ENCODE assay signal across 20 cellular contexts in genomic region chr9:110971705-110972104, GRCh38.
DNase-seq lines count a peak whose midpoint lies in the region; ATAC-seq, FAIRE-seq and TF ChIP-seq lines count a peak whose summit lies in the region.
"Had no signal": no experiment of that assay in that cellular context is flagged by ENCODE, and none has a peak within 500 bp of the region (broad histone marks: within the 10 kb centered on the region; RNA-seq: fewer than 3 reads in every experiment).

No MANE protein-coding gene starts in this region.

- H4K91ac ChIP-seq in H1 (replicated peaks; ENCODE audit: insufficient read length, low read length): no peak overlapping the region

- POLR2A ChIA-PET in H1 (lab: Charles Lee; ENCODE audit: partially characterized antibody): no interaction called here
- POLR2A ChIA-PET in activated CD8-positive, alpha-beta T cell treated with anti-CD3 and anti-CD28 coated beads for 36 hours (lab: Charles Lee): interaction anchor here (0.7 kb wide), 1 partner anchor 221 kb away, joined by 3 read pairs; no protein-coding TSS in a partner anchor

- TF ChIP-seq POLR2A in Peyer's patch (IDR thresholded peaks at IDR 0.05) (no peak), H1 (IDR thresholded peaks at IDR 0.05; ENCODE audit: control extremely low read depth in 1 of 2, low read depth in 2 of 2, low read length in 2 of 2) (no peak), breast epithelium (IDR thresholded peaks at IDR 0.05) (no peak)

- H3K14ac ChIP-seq in H1 (ENCODE audit: insufficient read length): no peak overlapping the region

- H3K27me3 Mint-ChIP-seq in neural progenitor cell (ENCODE audit: insufficient read depth, low read depth): no peaks in the 10 kb centered on the region
- no peaks in the 10 kb centered on the region for H3K27me3 Mint-ChIP-seq in activated CD8-positive, alpha-beta T cell treated with anti-CD3 and anti-CD28 coated beads for 36 hours
- H3K27me3 Mint-ChIP-seq: CD4-positive, alpha-beta T cell had no signal

- H3K56ac ChIP-seq in H1 (replicated peaks; ENCODE audit: insufficient read length, low read depth, low read length): no peak overlapping the region

- no peak overlapping the region for H2AK5ac ChIP-seq in H1 (ENCODE audit: low read depth, low read length)

- no peak overlapping the region for H2BK15ac ChIP-seq in H1 (ENCODE audit: low read length)

- peaks cover 0 to 27% (median 0%) of the 10 kb centered on the region in 4 donors for H3K4me1 ChIP-seq in Peyer's patch
- H3K4me1 ChIP-seq in H1 (replicated peaks in 1 of 4; ENCODE audit: control insufficient read depth in 3 of 4, insufficient read depth in 4 of 4, low read length in 3 of 4): peaks cover 0 to 2% (median under 1%) of the 10 kb centered on the region in 4 experiments; a peak in 2 of 7 replicates
- H3K4me1 ChIP-seq in neural progenitor cell: no peaks in the 10 kb centered on the region
- no peaks in the 10 kb centered on the region for H3K4me1 ChIP-seq in breast epithelium

- H3K27ac Mint-ChIP-seq in neural progenitor cell: peak overlapping the region; percentile 27
- H3K27ac Mint-ChIP-seq in activated CD8-positive, alpha-beta T cell treated with anti-CD3 and anti-CD28 coated beads for 36 hours: no peak overlapping the region
- H3K27ac Mint-ChIP-seq: CD4-positive, alpha-beta T cell; GM23338 had no signal

- no peak overlapping the region for H3K4me3 Mint-ChIP-seq in neural progenitor cell
- H3K4me3 Mint-ChIP-seq in activated CD8-positive, alpha-beta T cell treated with anti-CD3 and anti-CD28 coated beads for 36 hours: no peak overlapping the region
- H3K4me3 Mint-ChIP-seq: CD4-positive, alpha-beta T cell; GM23338 had no signal

- no peak for ATAC-seq in activated CD8-positive, alpha-beta T cell treated with anti-CD3 and anti-CD28 coated beads for 36 hours
- no peak for ATAC-seq in HG03460 (IDR thresholded peaks at IDR 0.05; ENCODE audit: unreplicated experiment)
- ATAC-seq: GM23338, K562 had no signal

- H3K27me3 ChIP-seq in Peyer's patch (no peaks in the 10 kb centered on the region), H1 (replicated peaks in 1 of 4; ENCODE audit: control insufficient read depth in 3 of 4, extremely low read depth in 1 of 4, insufficient read depth in 3 of 4, low read length in 3 of 4) (no peaks in the 10 kb centered on the region), neural progenitor cell (no peaks in the 10 kb centered on the region), breast epithelium (no peaks in the 10 kb centered on the region)
- H3K27me3 ChIP-seq: BE2C, SJCRH30 had no signal

- no peaks in the 10 kb centered on the region; the same call in 1 of the 2 replicates for H3K23me2 ChIP-seq in H1 (ENCODE audit: low read depth, low read length)

- no peak overlapping the region for H2BK12ac ChIP-seq in H1 (ENCODE audit: low read depth, low read length)

- H3K9me3 Mint-ChIP-seq in neural progenitor cell: no peaks in the 10 kb centered on the region
- no peaks in the 10 kb centered on the region for H3K9me3 Mint-ChIP-seq in activated CD8-positive, alpha-beta T cell treated with anti-CD3 and anti-CD28 coated beads for 36 hours
- H3K9me3 Mint-ChIP-seq: CD4-positive, alpha-beta T cell; GM23338 had no signal

- H4K8ac ChIP-seq in H1 (ENCODE audit: extremely low read depth, insufficient read depth, low read length): no peak overlapping the region

- no peak for DNase-seq in Peyer's patch
- DNase-seq in H1 (ENCODE audit: low read depth in 1 of 2, low spot score in 2 of 2): no peak
- no peak for DNase-seq in neural progenitor cell (ENCODE audit: low spot score)
- no peak for DNase-seq in breast epithelium (ENCODE audit: low spot score in 2 of 2)
- DNase-seq in urothelium cell line (ENCODE audit: low spot score): no peak
- DNase-seq in activated CD8-positive, alpha-beta T cell treated with anti-CD3 and anti-CD28 coated beads for 36 hours: no peak
- DNase-seq: BE2C; CD4-positive, alpha-beta T cell; GF-D8; NCI-H187; NCI-H226; NCI-H526; NK-92 treated with Interleukin-12 subunit alpha and Interleukin-12 subunit beta, amount 100 ng/mL, for 24 hours; RPMI8226; SJCRH30 had no signal

- H2BK20ac ChIP-seq in H1 (ENCODE audit: low read length): 0 out of 2 replicates have a peak overlapping the region, but pooled peaks have one; percentile 11

- no peak overlapping the region for H3K4ac ChIP-seq in H1 (replicated peaks; ENCODE audit: insufficient read length, low read depth, low read length)

- no peak overlapping the region for H3K18ac ChIP-seq in H1 (ENCODE audit: extremely low read depth, low read length)

- FAIRE-seq in H1 (lab: Jason Lieb, UNC) (no peak), urothelium cell line (lab: Jason Lieb, UNC) (no peak)
- FAIRE-seq: GM12891, GM18507, K562 had no signal

- H3K23ac ChIP-seq in H1 (ENCODE audit: insufficient read length): no peak overlapping the region

- H4K5ac ChIP-seq in H1 (ENCODE audit: insufficient read length, low read depth, low read length): no peak overlapping the region

- H3K9ac ChIP-seq in H1 (replicated peaks in 1 of 4; ENCODE audit: extremely low read depth in 1 of 4, low read depth in 3 of 4, low read length in 3 of 4) (no peak overlapping the region), neural progenitor cell (no peak overlapping the region)

- H2AFZ ChIP-seq in H1 (ENCODE audit: low read length): no peak overlapping the region; the same call in 1 of the 2 replicates
- no peak overlapping the region for H2AFZ ChIP-seq in neural progenitor cell (replicated peaks)
- H2AFZ ChIP-seq: GM23338 had no signal

- no peaks in the 10 kb centered on the region for H3K79me1 ChIP-seq in H1 (ENCODE audit: low read depth, low read length)

- CTCF ChIA-PET in H1 (lab: Charles Lee; ENCODE audit: partially characterized antibody): no interaction called here
- CTCF ChIA-PET in activated CD8-positive, alpha-beta T cell treated with anti-CD3 and anti-CD28 coated beads for 36 hours (lab: Charles Lee): no interaction called here

- H3F3A ChIP-seq in neural progenitor cell (ENCODE audit: low read depth): no peaks in the 10 kb centered on the region

- H2BK5ac ChIP-seq in H1 (ENCODE audit: low read depth, low read length): no peak overlapping the region

- H3K4me3 ChIP-seq in Peyer's patch (no peak overlapping the region), H1 (ENCODE audit: extremely low read depth in 1 of 4, insufficient read depth in 2 of 4, low read depth in 3 of 4, low read length in 4 of 4) (no peak overlapping the region), neural progenitor cell (no peak overlapping the region), breast epithelium (no peak overlapping the region)
- H3K4me3 ChIP-seq: GM23338, K562, SJCRH30 had no signal

- no peak for TF ChIP-seq EP300 in H1 (IDR thresholded peaks at IDR 0.05; ENCODE audit: borderline replicate concordance in 1 of 2, low read depth in 2 of 2, low read length in 2 of 2)

- no peak for TF ChIP-seq CTCF in Peyer's patch (IDR thresholded peaks at IDR 0.05)
- TF ChIP-seq CTCF in H1 (IDR thresholded peaks at IDR 0.05; ENCODE audit: control extremely low read depth in 1 of 3, insufficient read depth in 1 of 3, low read depth in 1 of 3, low read length in 3 of 3): no peak
- TF ChIP-seq CTCF in neural progenitor cell (IDR thresholded peaks at IDR 0.05): no peak
- no peak for TF ChIP-seq CTCF in breast epithelium (IDR thresholded peaks at IDR 0.05)
- no peak for TF ChIP-seq CTCF in activated CD8-positive, alpha-beta T cell treated with anti-CD3 and anti-CD28 coated beads for 36 hours (IDR thresholded peaks at IDR 0.05)

- H3K79me2 ChIP-seq in H1 (ENCODE audit: control insufficient read depth in 1 of 2, insufficient read depth in 2 of 2, low read length in 2 of 2): no peaks in the 10 kb centered on the region
- peaks cover 31% of the 10 kb centered on the region for H3K79me2 ChIP-seq in neural progenitor cell (ENCODE audit: low read depth)

- H3K27ac ChIP-seq in Peyer's patch (peak overlapping the region in 3 of 4 donors; percentile 24 to 66 (median 49)), H1 (ENCODE audit: low read depth, low read length) (no peak overlapping the region), neural progenitor cell (no peak overlapping the region), breast epithelium (no peak overlapping the region)
- H3K27ac ChIP-seq: SJCRH30 had no signal

- H2BK120ac ChIP-seq in H1 (replicated peaks; ENCODE audit: low read depth, low read length): no peak overlapping the region

- H4K20me1 ChIP-seq in H1 (replicated peaks in 1 of 2; ENCODE audit: control insufficient read depth in 1 of 2, insufficient read depth in 2 of 2, low read length in 2 of 2) (no peaks in the 10 kb centered on the region), neural progenitor cell (ENCODE audit: low read depth) (peaks cover 20% of the 10 kb centered on the region)

- intact Hi-C loops in breast epithelium (cut with DNase I; ENCODE audit: low total_unique reads): no loop called here
- intact Hi-C loops in activated CD8-positive, alpha-beta T cell treated with anti-CD3 and anti-CD28 coated beads for 36 hours (cut with micrococcal nuclease): no loop called here

- peaks cover 7% of the 10 kb centered on the region for H3K4me1 Mint-ChIP-seq in neural progenitor cell
- H3K4me1 Mint-ChIP-seq in activated CD8-positive, alpha-beta T cell treated with anti-CD3 and anti-CD28 coated beads for 36 hours (ENCODE audit: low read depth): no peaks in the 10 kb centered on the region

- no peak overlapping the region for H3K4me2 ChIP-seq in H1 (ENCODE audit: insufficient read depth in 1 of 2, low read depth in 2 of 2, low read length in 2 of 2)
- H3K4me2 ChIP-seq in neural progenitor cell: no peak overlapping the region

- H3K36me3 Mint-ChIP-seq in neural progenitor cell: peaks cover 12% of the 10 kb centered on the region
- H3K36me3 Mint-ChIP-seq in activated CD8-positive, alpha-beta T cell treated with anti-CD3 and anti-CD28 coated beads for 36 hours (ENCODE audit: low read depth): no peaks in the 10 kb centered on the region

- H3K36me3 ChIP-seq in Peyer's patch (no peaks in the 10 kb centered on the region), H1 (ENCODE audit: control insufficient read depth in 2 of 4, insufficient read depth in 4 of 4, low read length in 3 of 4) (no peaks in the 10 kb centered on the region), neural progenitor cell (peaks cover 5% of the 10 kb centered on the region), breast epithelium (no peaks in the 10 kb centered on the region)
- H3K36me3 ChIP-seq: BE2C had no signal

- no peaks in the 10 kb centered on the region for H3K9me3 ChIP-seq in Peyer's patch
- no peaks in the 10 kb centered on the region for H3K9me3 ChIP-seq in H1 (ENCODE audit: insufficient read depth in 2 of 2, low read depth in 1 of 2, low read length in 1 of 2)
- H3K9me3 ChIP-seq in neural progenitor cell (ENCODE audit: low read depth): no peaks in the 10 kb centered on the region
- no peaks in the 10 kb centered on the region for H3K9me3 ChIP-seq in breast epithelium
- H3K9me3 ChIP-seq: BE2C, SJCRH30 had no signal

- TF ChIP-seq RAD21 in H1 (IDR thresholded peaks at IDR 0.05 in 1 of 2, conservative IDR thresholded peaks at IDR 0.05 in 1 of 2; ENCODE audit: low read depth in 2 of 2, low read length in 2 of 2): no peak

- 91% methylated on average over 5 of the region's 5 CpGs; no CpG with 5 or more reads in 1 of the 2 experiments for WGBS in H1 (ENCODE audit: extremely low coverage in 1 of 2, insufficient coverage in 1 of 2, insufficient read length in 1 of 2, insufficient replicate concordance in 2 of 2, low coverage in 1 of 2, low lambda C conversion rate in 2 of 2, missing lambda C conversion rate in 1 of 2), 2 experiments

TF ChIP-seq in H1, 55 proteins besides CTCF, POLR2A, EP300 and RAD21 (continues in another document):
- TF ChIP-seq CEBPB (IDR thresholded peaks at IDR 0.05; ENCODE audit: low read depth, low read length): no peak

Comparison
In these comparisons a context has a peak if more than half of its experiments do, and no peak if none do; other contexts are left out.
1. H3K27ac ChIP-seq: peak in Peyer's patch (3 of 4); none in H1 (single experiment), neural progenitor cell (single experiment) and breast epithelium (0 of 2).